ENCODE assay signal across 8 cellular contexts in genomic region chrX:107118322-107119147, GRCh38. TPM values are rescaled to one million over a fixed set of nuclear protein-coding genes. Genes with fewer than 3 reads are reported as not detected.
DNase-seq lines count a peak whose midpoint lies in the region; ATAC-seq, FAIRE-seq and TF ChIP-seq lines count a peak whose summit lies in the region.

Gene RBM41 (minus strand): TSS chrX:107118822. CDS start chrX:107118773, 49 bp downstream.

- peak within 1 kb of the TSS; percentile 99 for H3K27ac Mint-ChIP-seq in T-helper 1 cell treated with Interleukin-12 subunit alpha and Interleukin-12 subunit beta and Interleukin-4 antibody, amounts not matched to agents 30 μg/mL and 1 μg/mL, for 36 hours
- peak within 1 kb of the TSS; percentile 100 for H3K27ac Mint-ChIP-seq in progenitor cell of endocrine pancreas

- H3K9me3 Mint-ChIP-seq in T-helper 1 cell treated with Interleukin-12 subunit alpha and Interleukin-12 subunit beta and Interleukin-4 antibody, amounts not matched to agents 30 μg/mL and 1 μg/mL, for 36 hours, result no peaks in the 10 kb centered on the region
- H3K9me3 Mint-ChIP-seq in progenitor cell of endocrine pancreas (ENCODE audit: low read depth), result peaks cover 18% of the 10 kb centered on the region

- intact Hi-C loops in left ventricle myocardium superior (cut with micrococcal nuclease), result no loop called here

- no peak for TF ChIP-seq CTCF in progenitor cell of endocrine pancreas (IDR thresholded peaks at IDR 0.05; ENCODE audit: unreplicated experiment)

- TF ChIP-seq POLR2A in GM12891 (IDR thresholded peaks at IDR 0.05; ENCODE audit: low read depth, low read length), result no peak

- FAIRE-seq in GM12891 (lab: Jason Lieb, UNC), result peak; percentile 92

- H3K36me3 Mint-ChIP-seq in T-helper 1 cell treated with Interleukin-12 subunit alpha and Interleukin-12 subunit beta and Interleukin-4 antibody, amounts not matched to agents 30 μg/mL and 1 μg/mL, for 36 hours (ENCODE audit: low read depth), result peaks cover 25% of the 10 kb centered on the region
- H3K36me3 Mint-ChIP-seq in progenitor cell of endocrine pancreas (ENCODE audit: insufficient read depth), result peaks cover 14% of the 10 kb centered on the region

- no peaks in the 10 kb centered on the region for H3K27me3 Mint-ChIP-seq in T-helper 1 cell treated with Interleukin-12 subunit alpha and Interleukin-12 subunit beta and Interleukin-4 antibody, amounts not matched to agents 30 μg/mL and 1 μg/mL, for 36 hours (ENCODE audit: low read depth)
- H3K27me3 Mint-ChIP-seq in progenitor cell of endocrine pancreas, result no peaks in the 10 kb centered on the region

- H3K4me1 Mint-ChIP-seq in T-helper 1 cell treated with Interleukin-12 subunit alpha and Interleukin-12 subunit beta and Interleukin-4 antibody, amounts not matched to agents 30 μg/mL and 1 μg/mL, for 36 hours (ENCODE audit: low read depth), result peaks cover 28% of the 10 kb centered on the region
- H3K4me1 Mint-ChIP-seq in progenitor cell of endocrine pancreas (ENCODE audit: low read depth), result peaks cover 7% of the 10 kb centered on the region

- peak within 1 kb of the TSS; percentile 100 for H3K4me3 Mint-ChIP-seq in T-helper 1 cell treated with Interleukin-12 subunit alpha and Interleukin-12 subunit beta and Interleukin-4 antibody, amounts not matched to agents 30 μg/mL and 1 μg/mL, for 36 hours
- peak within 1 kb of the TSS; percentile 95 for H3K4me3 Mint-ChIP-seq in progenitor cell of endocrine pancreas (ENCODE audit: low read depth)

- ATAC-seq in HG02852 (IDR thresholded peaks at IDR 0.05; ENCODE audit: unreplicated experiment) (peak; percentile 100), left ventricle myocardium superior (peak; percentile 100)

- DNase-seq in GM12891 (ENCODE audit: insufficient read length, low spot score) (peak; percentile 9), NCI-H1436 (lab: John Stamatoyannopoulos, UW) (peak; percentile 78), amniotic stem cell (lab: John Stamatoyannopoulos, UW) (peak; percentile 39), left ventricle myocardium superior (peak; percentile 84), progenitor cell of endocrine pancreas (ENCODE audit: low spot score, unreplicated experiment) (peak; percentile 23), ureter (ENCODE audit: low spot score) (peak; percentile 79)

TF ChIP-seq in GM12891, 5 proteins besides CTCF, POLR2A, EP300 and RAD21:
- TF ChIP-seq TAF1 (IDR thresholded peaks at IDR 0.05; ENCODE audit: low read depth, low read length), result no peak
- TF ChIP-seq POLR2AphosphoS5 (IDR thresholded peaks at IDR 0.05; ENCODE audit: low read depth, low read length), result no peak
- no peak for TF ChIP-seq PAX5 (IDR thresholded peaks at IDR 0.05; ENCODE audit: insufficient read depth, low read length, severe bottlenecking)
- TF ChIP-seq SPI1 (IDR thresholded peaks at IDR 0.05; ENCODE audit: low read depth, low read length), result no peak

RNA-seq across cellular contexts. Expression of gene RBM41, which starts in this region (rescaled TPM):
- polyA plus RNA-seq in GM12891 (2012; ENCODE audit: low read depth, missing spikeins), result 5.3 TPM
- total RNA-seq in left ventricle myocardium superior (20.1 TPM), progenitor cell of endocrine pancreas (30.1 and 31.4 TPM in 2 replicates), ureter (17.2 TPM)

Comparison
In these comparisons a context has a peak if more than half of its experiments do, and no peak if none do; other contexts are left out.
1. Peak in every context shown above with its lines: DNase-seq and ATAC-seq.
2. DNase-seq: peak in every context shown above with its lines; median percentile 84 in left ventricle myocardium superior; 79 in ureter; 78 in NCI-H1436; 39 in amniotic stem cell; 23 in progenitor cell of endocrine pancreas; 9 in GM12891.